In genomic region chr6:41519748-41520699, GRCh38 we compare ENCODE assay signal across 1 cellular context.
A peak's percentile ranks its signal among the peaks of the same experiment; 100 is the strongest.
TF ChIP-seq lines count a peak whose summit lies in the region.

No MANE protein-coding gene starts in this region.

TF ChIP-seq in H1, 55 proteins besides CTCF, POLR2A, EP300 and RAD21:
- TF ChIP-seq KDM4A (IDR thresholded peaks at IDR 0.05; ENCODE audit: low read depth, low read length, severe bottlenecking), result no peak
- TF ChIP-seq CHD7 (IDR thresholded peaks at IDR 0.05; ENCODE audit: insufficient replicate concordance, low read length), result no peak
- peak; percentile 60; the same call in 1 of the 2 replicates for TF ChIP-seq TEAD4 (IDR thresholded peaks at IDR 0.05; ENCODE audit: low read depth, low read length)
- TF ChIP-seq FOSL1 (IDR thresholded peaks at IDR 0.05; ENCODE audit: insufficient read depth, low read depth, low read length), result 0 out of 2 replicates have a peak, but pooled peaks have one; percentile 21
- TF ChIP-seq POU5F1 (IDR thresholded peaks at IDR 0.05; ENCODE audit: low read depth, low read length), result no peak
- TF ChIP-seq PHF8 (conservative IDR thresholded peaks at IDR 0.05; ENCODE audit: low read depth, low read length), result no peak
